ENCODE assay signal across 23 cellular contexts in genomic region chr20:9573598-9573997, GRCh38. TPM values are rescaled to one million over a fixed set of nuclear protein-coding genes. Genes with fewer than 3 reads are reported as not detected.
DNase-seq lines count a peak whose midpoint lies in the region; ATAC-seq and TF ChIP-seq lines count a peak whose summit lies in the region.
"Had no signal": no experiment of that assay in that cellular context is flagged by ENCODE, and none has a peak within 500 bp of the region (broad histone marks: within the 10 kb centered on the region; RNA-seq: fewer than 3 reads in every experiment).

No MANE protein-coding gene starts in this region.

- peak overlapping the region; percentile 72 for H3K4me2 ChIP-seq in GM23338

- no peaks in the 10 kb centered on the region; the same call in 2 of the 3 replicates for H3K9me3 Mint-ChIP-seq in GM23338
- H3K9me3 Mint-ChIP-seq in neural crest cell, result peaks cover 2% of the 10 kb centered on the region

- H3K27ac Mint-ChIP-seq in GM23338 (peak overlapping the region; percentile 87), neural crest cell (ENCODE audit: unreplicated experiment) (peak overlapping the region; percentile 0)
- H3K27ac Mint-ChIP-seq: activated naive CD4-positive, alpha-beta T cell treated with anti-CD3 and anti-CD28 coated beads, Interleukin-2, amount 50 U/mL, for 72 hours; naive B cell; progenitor cell of endocrine pancreas had no signal

- H3K9me2 ChIP-seq in GM23338 (ENCODE audit: insufficient read depth), result no peaks in the 10 kb centered on the region

- H3K27ac ChIP-seq in GM23338 (ENCODE audit: low read depth), result 0 out of 2 replicates have a peak overlapping the region, but pooled peaks have one; percentile 4
- peak overlapping the region; percentile 64 for H3K27ac ChIP-seq in ectodermal cell (ENCODE audit: insufficient read depth, low read depth, low read length, poor library complexity, severe bottlenecking)
- H3K27ac ChIP-seq: gastroesophageal sphincter, upper lobe of right lung had no signal

- H3K4me1 ChIP-seq in GM23338 (ENCODE audit: insufficient read depth) (peaks cover 54% of the 10 kb centered on the region), ectodermal cell (ENCODE audit: control insufficient read depth, insufficient read depth, low read length) (peaks cover 47% of the 10 kb centered on the region)
- H3K4me1 ChIP-seq: gastroesophageal sphincter, upper lobe of right lung had no signal

- peak; percentile 22 for DNase-seq in GM23338 (ENCODE audit: low spot score)
- DNase-seq in NCI-H446 (lab: John Stamatoyannopoulos, UW), result peak; percentile 79 to 80
- DNase-seq in neural crest cell (ENCODE audit: low read depth, low spot score), result peak; percentile 4
- DNase-seq in SHP77 (lab: John Stamatoyannopoulos, UW), result no peak
- DNase-seq in AG20443 (ENCODE audit: low spot score), result no peak
- DNase-seq: activated CD4-positive, alpha-beta T cell treated with anti-CD3 and anti-CD28 coated beads, Interleukin-2, amount 50 U/mL, for 1 hour; aorta; Karpas-422; left cardiac atrium; MV-4-11; naive B cell; NCI-H2029 treated with DMSO at 0.1 percent for 48 hours; T-helper 2 cell; upper lobe of right lung had no signal

- H3K4me3 ChIP-seq in GM23338 (peak overlapping the region; percentile 37), ectodermal cell (ENCODE audit: insufficient read depth, low read depth, low read length) (no peak overlapping the region)
- H3K4me3 ChIP-seq: gastroesophageal sphincter, upper lobe of right lung had no signal

- no peaks in the 10 kb centered on the region for H3F3A ChIP-seq in GM23338 (replicated peaks; ENCODE audit: low read depth)

- H3K27me3 Mint-ChIP-seq in GM23338 (ENCODE audit: insufficient read depth, low read depth, poor library complexity), result peaks cover 20% of the 10 kb centered on the region
- H3K27me3 Mint-ChIP-seq in neural crest cell (ENCODE audit: low read depth), result no peaks in the 10 kb centered on the region

- 23 to 28% methylated on average over 9 of the region's 9 CpGs for WGBS in ectodermal cell, 2 experiments

- TF ChIP-seq CTCF in GM23338 (conservative IDR thresholded peaks at IDR 0.05; ENCODE audit: low read depth in 2 of 2), result no peak
- TF ChIP-seq CTCF in neural crest cell (conservative IDR thresholded peaks at IDR 0.05), result no peak

- H4K20me1 ChIP-seq in GM23338 (replicated peaks; ENCODE audit: insufficient read depth), result no peaks in the 10 kb centered on the region

- no peak overlapping the region for H2AFZ ChIP-seq in GM23338

- H3K27me3 ChIP-seq in GM23338 (ENCODE audit: insufficient read depth) (peaks cover 57% of the 10 kb centered on the region), ectodermal cell (ENCODE audit: control insufficient read depth, insufficient read depth, low read length, poor library complexity, severe bottlenecking) (peaks cover 27% of the 10 kb centered on the region)
- H3K27me3 ChIP-seq: upper lobe of right lung had no signal

- 0 out of 3 replicates have a peak, but pooled peaks cover 2% of the 10 kb centered on the region for H3K36me3 Mint-ChIP-seq in GM23338 (ENCODE audit: low read depth)
- H3K36me3 Mint-ChIP-seq in neural crest cell (ENCODE audit: low read depth), result no peaks in the 10 kb centered on the region
- H3K36me3 Mint-ChIP-seq: activated naive CD4-positive, alpha-beta T cell treated with anti-CD3 and anti-CD28 coated beads, Interleukin-2, amount 50 U/mL, for 72 hours; naive B cell had no signal

- H3K4me1 Mint-ChIP-seq in GM23338, result peaks cover 66% of the 10 kb centered on the region
- H3K4me1 Mint-ChIP-seq in neural crest cell, result peaks cover 59% of the 10 kb centered on the region
- H3K4me1 Mint-ChIP-seq: naive B cell had no signal

- peak; percentile 17 for ATAC-seq in GM23338
- ATAC-seq in HG03571 (IDR thresholded peaks at IDR 0.05; ENCODE audit: unreplicated experiment), result no peak
- no peak for ATAC-seq in GM21423 (IDR thresholded peaks at IDR 0.05; ENCODE audit: unreplicated experiment)
- ATAC-seq: activated naive CD4-positive, alpha-beta T cell treated with anti-CD3 and anti-CD28 coated beads, Interleukin-2, amount 50 U/mL, for 72 hours; gastroesophageal sphincter; left cardiac atrium; upper lobe of right lung had no signal

- H3K9me3 ChIP-seq in ectodermal cell (ENCODE audit: control insufficient read depth, low read length), result no peaks in the 10 kb centered on the region
- H3K9me3 ChIP-seq: gastroesophageal sphincter, upper lobe of right lung had no signal

- no peaks in the 10 kb centered on the region for H3K79me2 ChIP-seq in GM23338 (replicated peaks; ENCODE audit: insufficient read depth)

- H3K4me3 Mint-ChIP-seq in GM23338 (peak overlapping the region; percentile 38; the same call in 2 of the 3 replicates), neural crest cell (no peak overlapping the region)
- H3K4me3 Mint-ChIP-seq: naive B cell had no signal

- no peaks in the 10 kb centered on the region for H3K36me3 ChIP-seq in GM23338 (ENCODE audit: insufficient read depth)
- no peaks in the 10 kb centered on the region for H3K36me3 ChIP-seq in ectodermal cell (ENCODE audit: control insufficient read depth, insufficient read depth, low read length)
- H3K36me3 ChIP-seq: gastroesophageal sphincter, upper lobe of right lung had no signal

TF ChIP-seq in GM23338, 12 proteins besides CTCF, POLR2A, EP300 and RAD21 (continues in another document):
- TF ChIP-seq ZNF462 (CRISPR knock-in tag; IDR thresholded peaks at IDR 0.05), result no peak
- TF ChIP-seq, protein P1, sequence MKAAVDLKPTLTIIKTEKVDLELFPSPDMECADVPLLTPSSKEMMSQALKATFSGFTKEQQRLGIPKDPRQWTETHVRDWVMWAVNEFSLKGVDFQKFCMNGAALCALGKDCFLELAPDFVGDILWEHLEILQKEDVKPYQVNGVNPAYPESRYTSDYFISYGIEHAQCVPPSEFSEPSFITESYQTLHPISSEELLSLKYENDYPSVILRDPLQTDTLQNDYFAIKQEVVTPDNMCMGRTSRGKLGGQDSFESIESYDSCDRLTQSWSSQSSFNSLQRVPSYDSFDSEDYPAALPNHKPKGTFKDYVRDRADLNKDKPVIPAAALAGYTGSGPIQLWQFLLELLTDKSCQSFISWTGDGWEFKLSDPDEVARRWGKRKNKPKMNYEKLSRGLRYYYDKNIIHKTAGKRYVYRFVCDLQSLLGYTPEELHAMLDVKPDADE (IDR thresholded peaks at IDR 0.05), result no peak

RNA-seq across cellular contexts. Expression of gene LAMP5, which starts 59.2 kb away (rescaled TPM):
- 0.21 and 0.62 TPM in 2 replicates for total RNA-seq in GM23338 (2014; rRNA removed; shearing (Covaris generic))
- 0.10 and 0.29 TPM in 2 replicates for polyA plus RNA-seq in GM23338 (2016; fragmentation: Nextera tagmentation; extraction: Ambion mirVana)
- 7.7 TPM for polyA plus RNA-seq in ectodermal cell (2013, experiment 1 of 4)
- 8.2 TPM for polyA plus RNA-seq in ectodermal cell (2013, experiment 2 of 4)
- polyA plus RNA-seq in ectodermal cell (2013, experiment 3 of 4), result 8.0 TPM
- 8.3 TPM for polyA plus RNA-seq in ectodermal cell (2013, experiment 4 of 4)
- total RNA-seq in neural crest cell, result 0.98 and 1.0 TPM in 2 replicates
- total RNA-seq: activated naive CD4-positive, alpha-beta T cell treated with anti-CD3 and anti-CD28 coated beads, Interleukin-2, amount 50 U/mL, for 72 hours; gastroesophageal sphincter; HT1080; left cardiac atrium; NCI-H460; progenitor cell of endocrine pancreas; SK-MEL-5 had no signal

Comparison
In these comparisons a context has a peak if more than half of its experiments do, and no peak if none do; other contexts are left out.
1. DNase-seq: peak in GM23338 (single experiment), NCI-H446 (2 of 2) and neural crest cell (single experiment); none in SHP77 (0 of 2) and AG20443 (single experiment).